ENCODE assay signal across 8 cellular contexts in the genomic region with DNA sequence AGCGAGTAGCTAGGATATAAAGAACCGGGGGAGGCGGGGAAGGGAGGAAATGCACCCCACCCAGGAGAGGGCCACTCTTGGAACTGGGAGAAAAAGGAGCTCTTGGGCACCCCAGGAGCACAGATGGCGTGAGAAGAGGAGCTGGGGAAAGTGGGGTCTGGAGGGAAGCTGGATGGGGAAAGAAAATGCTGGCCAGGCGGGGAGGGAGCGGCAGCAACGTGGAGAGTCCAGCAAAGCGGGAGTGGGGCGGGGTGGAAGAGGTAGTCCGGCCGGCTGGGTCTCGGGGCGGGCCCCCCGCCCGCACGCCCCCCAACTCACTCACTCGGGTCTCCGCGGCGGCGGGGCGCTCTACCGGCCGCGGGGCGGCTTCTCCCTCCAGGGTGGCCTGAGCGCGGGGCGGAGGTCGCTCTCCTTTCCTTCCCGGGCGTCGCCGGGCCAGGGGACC. TPM values are rescaled to one million over a fixed set of nuclear protein-coding genes. Genes with fewer than 3 reads are reported as not detected.
DNase-seq lines count a peak whose midpoint lies in the region; ATAC-seq and TF ChIP-seq lines count a peak whose summit lies in the region.

No MANE protein-coding gene starts in this region.

- H3K4me1 ChIP-seq in SK-N-SH (ENCODE audit: control insufficient read depth in 1 of 2, insufficient read depth in 2 of 2, low read depth in 1 of 2, low read length in 1 of 2) = peaks cover 0 to 5% of the 10 kb centered on the region in 2 experiments; a peak in 2 of 4 replicates
- H3K4me1 ChIP-seq in neutrophil (ENCODE audit: control insufficient read depth in 1 of 2, insufficient read depth in 1 of 2, low read depth in 1 of 2, low read length in 1 of 2) = peaks cover 33 to 38% of the 10 kb centered on the region in 2 experiments

- WGBS in SK-N-SH (ENCODE audit: low lambda C conversion rate) = 2% methylated on average over 9 of the region's 34 CpGs

- H3K4me3 ChIP-seq in SK-N-SH (ENCODE audit: low read depth in 2 of 2, low read length in 1 of 2) = peak overlapping the region; percentile 68 to 74
- peak overlapping the region; percentile 99 for H3K4me3 ChIP-seq in fibroblast of pulmonary artery (replicated peaks; ENCODE audit: low read depth, low read length)
- H3K4me3 ChIP-seq in neutrophil (ENCODE audit: low read depth in 1 of 2, low read length in 1 of 2) = peak overlapping the region; percentile 93 to 94

- TF ChIP-seq CTCF in SK-N-SH (IDR thresholded peaks at IDR 0.05) (no peak), VCaP (conservative IDR thresholded peaks at IDR 0.05) (no peak), fibroblast of pulmonary artery (IDR thresholded peaks at IDR 0.05; ENCODE audit: low read length, missing control alignments) (no peak), neutrophil (IDR thresholded peaks at IDR 0.05) (no peak)

- DNase-seq in SK-N-SH (no peak), fibroblast of pulmonary artery (ENCODE audit: low read depth) (no peak), T1000 (lab: John Stamatoyannopoulos, UW) (no peak), superior temporal gyrus (ENCODE audit: extremely low spot score) (no peak), occipital lobe (lab: John Stamatoyannopoulos, UW) (no peak)

- H3F3A ChIP-seq in SK-N-SH (replicated peaks; ENCODE audit: insufficient read depth) = no peaks in the 10 kb centered on the region

- H4K20me1 ChIP-seq in SK-N-SH (ENCODE audit: insufficient read depth) = peaks cover 16% of the 10 kb centered on the region; the same call in 1 of the 2 replicates

- H3K27ac ChIP-seq in SK-N-SH (ENCODE audit: low read depth in 2 of 2, low read length in 1 of 2) = peak overlapping the region; percentile 84 to 85; a peak in 3 of 4 replicates
- peak overlapping the region; percentile 100 for H3K27ac ChIP-seq in VCaP
- peak overlapping the region; percentile 87 for H3K27ac ChIP-seq in neutrophil

- no peak for TF ChIP-seq EP300 in SK-N-SH (IDR thresholded peaks at IDR 0.05; ENCODE audit: borderline replicate concordance in 1 of 2, low read depth in 1 of 2, low read length in 1 of 2)

- no peaks in the 10 kb centered on the region for H3K9me3 ChIP-seq in SK-N-SH
- H3K9me3 ChIP-seq in neutrophil = no peaks in the 10 kb centered on the region

- H3K4me2 ChIP-seq in SK-N-SH = peak overlapping the region; percentile 85

- POLR2A ChIA-PET in SK-N-SH (lab: Yijun Ruan, JAX) = interaction anchor here (1.0 to 3.1 kb wide), 3 partner anchors 22 to 160 kb away, joined by 4 to 15 read pairs (median 9); a partner anchor contains a TSS

- no peak for ATAC-seq in SK-N-SH treated with all-trans-retinoic acid at 6 μM for 48 hours

- no peak overlapping the region for H2AFZ ChIP-seq in SK-N-SH (ENCODE audit: low read depth)

- H3K79me2 ChIP-seq in SK-N-SH (ENCODE audit: insufficient read depth) = peaks cover 54% of the 10 kb centered on the region

- H3K36me3 ChIP-seq in SK-N-SH (replicated peaks in 1 of 2; ENCODE audit: control insufficient read depth in 1 of 2, insufficient read depth in 2 of 2, low read length in 1 of 2) (peaks cover 7 to 8% of the 10 kb centered on the region in 2 experiments), neutrophil (no peaks in the 10 kb centered on the region)

- H3K27me3 ChIP-seq in SK-N-SH (ENCODE audit: insufficient read depth) (no peaks in the 10 kb centered on the region), neutrophil (no peaks in the 10 kb centered on the region)

- no peak for TF ChIP-seq RAD21 in SK-N-SH (IDR thresholded peaks at IDR 0.05; ENCODE audit: low read length)

- CTCF ChIA-PET in SK-N-SH (lab: Yijun Ruan, JAX) = interaction anchor here (1.4 to 1.7 kb wide), 2 partner anchors 43 to 98 kb away, joined by 3 to 5 read pairs; a partner anchor contains a TSS

- H3K9me2 ChIP-seq in SK-N-SH = no peaks in the 10 kb centered on the region

- peak overlapping the region; percentile 90 for H3K9ac ChIP-seq in SK-N-SH

TF ChIP-seq in SK-N-SH, 30 proteins besides CTCF, POLR2A, EP300 and RAD21:
- no peak for TF ChIP-seq TAF1 (IDR thresholded peaks at IDR 0.05; ENCODE audit: borderline replicate concordance, low read depth, low read length)
- no peak for TF ChIP-seq TCF12 (IDR thresholded peaks at IDR 0.05)
- TF ChIP-seq, protein P1, sequence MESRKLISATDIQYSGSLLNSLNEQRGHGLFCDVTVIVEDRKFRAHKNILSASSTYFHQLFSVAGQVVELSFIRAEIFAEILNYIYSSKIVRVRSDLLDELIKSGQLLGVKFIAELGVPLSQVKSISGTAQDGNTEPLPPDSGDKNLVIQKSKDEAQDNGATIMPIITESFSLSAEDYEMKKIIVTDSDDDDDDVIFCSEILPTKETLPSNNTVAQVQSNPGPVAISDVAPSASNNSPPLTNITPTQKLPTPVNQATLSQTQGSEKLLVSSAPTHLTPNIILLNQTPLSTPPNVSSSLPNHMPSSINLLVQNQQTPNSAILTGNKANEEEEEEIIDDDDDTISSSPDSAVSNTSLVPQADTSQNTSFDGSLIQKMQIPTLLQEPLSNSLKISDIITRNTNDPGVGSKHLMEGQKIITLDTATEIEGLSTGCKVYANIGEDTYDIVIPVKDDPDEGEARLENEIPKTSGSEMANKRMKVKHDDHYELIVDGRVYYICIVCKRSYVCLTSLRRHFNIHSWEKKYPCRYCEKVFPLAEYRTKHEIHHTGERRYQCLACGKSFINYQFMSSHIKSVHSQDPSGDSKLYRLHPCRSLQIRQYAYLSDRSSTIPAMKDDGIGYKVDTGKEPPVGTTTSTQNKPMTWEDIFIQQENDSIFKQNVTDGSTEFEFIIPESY (IDR thresholded peaks at IDR 0.05; ENCODE audit: borderline replicate concordance, low read depth) = no peak
- no peak for TF ChIP-seq NRF1 (IDR thresholded peaks at IDR 0.05; ENCODE audit: low read depth, low read length)
- TF ChIP-seq TEAD4 (IDR thresholded peaks at IDR 0.05; ENCODE audit: borderline replicate concordance, insufficient read depth) = no peak
- TF ChIP-seq EZH2phosphoT487 (IDR thresholded peaks at IDR 0.05; ENCODE audit: borderline replicate concordance, low read depth) = no peak
- no peak for TF ChIP-seq MXI1 (IDR thresholded peaks at IDR 0.05; ENCODE audit: low read depth, low read length)

TF ChIP-seq in SK-N-SH treated with all-trans-retinoic acid at 6 μM for 48 hours, 23 proteins besides CTCF, POLR2A, EP300 and RAD21:
- TF ChIP-seq PPARA (CRISPR knock-in tag; IDR thresholded peaks at IDR 0.05; ENCODE audit: borderline replicate concordance) (no peak), ZC3H10 (CRISPR knock-in tag; IDR thresholded peaks at IDR 0.05) (no peak), CSDC2 (CRISPR knock-in tag; IDR thresholded peaks at IDR 0.05) (no peak), ZNF70 (CRISPR knock-in tag; IDR thresholded peaks at IDR 0.05) (no peak), BACH2 (CRISPR knock-in tag; IDR thresholded peaks at IDR 0.05; ENCODE audit: borderline replicate concordance) (no peak), GLIS3 (CRISPR knock-in tag; IDR thresholded peaks at IDR 0.05) (no peak), TOX (CRISPR knock-in tag; IDR thresholded peaks at IDR 0.05; ENCODE audit: borderline replicate concordance) (no peak), ESRRG (CRISPR knock-in tag; IDR thresholded peaks at IDR 0.05) (no peak)
- TF ChIP-seq, protein P2, sequence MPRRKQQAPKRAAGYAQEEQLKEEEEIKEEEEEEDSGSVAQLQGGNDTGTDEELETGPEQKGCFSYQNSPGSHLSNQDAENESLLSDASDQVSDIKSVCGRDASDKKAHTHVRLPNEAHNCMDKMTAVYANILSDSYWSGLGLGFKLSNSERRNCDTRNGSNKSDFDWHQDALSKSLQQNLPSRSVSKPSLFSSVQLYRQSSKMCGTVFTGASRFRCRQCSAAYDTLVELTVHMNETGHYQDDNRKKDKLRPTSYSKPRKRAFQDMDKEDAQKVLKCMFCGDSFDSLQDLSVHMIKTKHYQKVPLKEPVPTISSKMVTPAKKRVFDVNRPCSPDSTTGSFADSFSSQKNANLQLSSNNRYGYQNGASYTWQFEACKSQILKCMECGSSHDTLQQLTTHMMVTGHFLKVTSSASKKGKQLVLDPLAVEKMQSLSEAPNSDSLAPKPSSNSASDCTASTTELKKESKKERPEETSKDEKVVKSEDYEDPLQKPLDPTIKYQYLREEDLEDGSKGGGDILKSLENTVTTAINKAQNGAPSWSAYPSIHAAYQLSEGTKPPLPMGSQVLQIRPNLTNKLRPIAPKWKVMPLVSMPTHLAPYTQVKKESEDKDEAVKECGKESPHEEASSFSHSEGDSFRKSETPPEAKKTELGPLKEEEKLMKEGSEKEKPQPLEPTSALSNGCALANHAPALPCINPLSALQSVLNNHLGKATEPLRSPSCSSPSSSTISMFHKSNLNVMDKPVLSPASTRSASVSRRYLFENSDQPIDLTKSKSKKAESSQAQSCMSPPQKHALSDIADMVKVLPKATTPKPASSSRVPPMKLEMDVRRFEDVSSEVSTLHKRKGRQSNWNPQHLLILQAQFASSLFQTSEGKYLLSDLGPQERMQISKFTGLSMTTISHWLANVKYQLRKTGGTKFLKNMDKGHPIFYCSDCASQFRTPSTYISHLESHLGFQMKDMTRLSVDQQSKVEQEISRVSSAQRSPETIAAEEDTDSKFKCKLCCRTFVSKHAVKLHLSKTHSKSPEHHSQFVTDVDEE (CRISPR knock-in tag; IDR thresholded peaks at IDR 0.05) = no peak
- TF ChIP-seq, protein P3, sequence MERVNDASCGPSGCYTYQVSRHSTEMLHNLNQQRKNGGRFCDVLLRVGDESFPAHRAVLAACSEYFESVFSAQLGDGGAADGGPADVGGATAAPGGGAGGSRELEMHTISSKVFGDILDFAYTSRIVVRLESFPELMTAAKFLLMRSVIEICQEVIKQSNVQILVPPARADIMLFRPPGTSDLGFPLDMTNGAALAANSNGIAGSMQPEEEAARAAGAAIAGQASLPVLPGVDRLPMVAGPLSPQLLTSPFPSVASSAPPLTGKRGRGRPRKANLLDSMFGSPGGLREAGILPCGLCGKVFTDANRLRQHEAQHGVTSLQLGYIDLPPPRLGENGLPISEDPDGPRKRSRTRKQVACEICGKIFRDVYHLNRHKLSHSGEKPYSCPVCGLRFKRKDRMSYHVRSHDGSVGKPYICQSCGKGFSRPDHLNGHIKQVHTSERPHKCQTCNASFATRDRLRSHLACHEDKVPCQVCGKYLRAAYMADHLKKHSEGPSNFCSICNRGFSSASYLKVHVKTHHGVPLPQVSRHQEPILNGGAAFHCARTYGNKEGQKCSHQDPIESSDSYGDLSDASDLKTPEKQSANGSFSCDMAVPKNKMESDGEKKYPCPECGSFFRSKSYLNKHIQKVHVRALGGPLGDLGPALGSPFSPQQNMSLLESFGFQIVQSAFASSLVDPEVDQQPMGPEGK (CRISPR knock-in tag; IDR thresholded peaks at IDR 0.05; ENCODE audit: borderline replicate concordance) = no peak
TF ChIP-seq in SK-N-SH treated with all-trans-retinoic acid at 6 μM for 48 hours: peak in this region for 0.

RNA-seq across cellular contexts. Expression of a gene that starts 0.5 kb away (rescaled TPM):
- 6.2 and 8.3 TPM in 2 replicates for polyA plus RNA-seq in SK-N-SH (2012; rRNA removed)
- 5.0 and 7.3 TPM in 2 replicates for polyA plus RNA-seq in SK-N-SH (2012; cell fraction: cytosol; rRNA removed)
- 7.2 and 8.6 TPM in 2 replicates for polyA plus RNA-seq in SK-N-SH (2012; cell fraction: nucleus; rRNA removed)
- total RNA-seq in occipital lobe = 15.6 TPM

RNA-seq across cellular contexts. Expression of a gene that starts 22.4 kb away (rescaled TPM):
- 39.6 and 47.5 TPM in 2 replicates for polyA plus RNA-seq in SK-N-SH (2012; rRNA removed)
- 47.1 and 51.5 TPM in 2 replicates for polyA plus RNA-seq in SK-N-SH (2012; cell fraction: cytosol; rRNA removed)
- polyA plus RNA-seq in SK-N-SH (2012; cell fraction: nucleus; rRNA removed) = 7.8 and 15.5 TPM in 2 replicates
- total RNA-seq in occipital lobe = 35.7 TPM

RNA-seq across cellular contexts. Expression of a gene that starts 22.8 kb away (rescaled TPM):
- 21.1 and 47.0 TPM in 2 replicates for polyA plus RNA-seq in SK-N-SH (2012; rRNA removed)
- polyA plus RNA-seq in SK-N-SH (2012; cell fraction: cytosol; rRNA removed) = 22.5 and 35.2 TPM in 2 replicates
- polyA plus RNA-seq in SK-N-SH (2012; cell fraction: nucleus; rRNA removed) = 35.9 and 40.9 TPM in 2 replicates
- total RNA-seq in occipital lobe = 64.4 TPM
